ENCODE assay signal across 18 cellular contexts in the genomic region with DNA sequence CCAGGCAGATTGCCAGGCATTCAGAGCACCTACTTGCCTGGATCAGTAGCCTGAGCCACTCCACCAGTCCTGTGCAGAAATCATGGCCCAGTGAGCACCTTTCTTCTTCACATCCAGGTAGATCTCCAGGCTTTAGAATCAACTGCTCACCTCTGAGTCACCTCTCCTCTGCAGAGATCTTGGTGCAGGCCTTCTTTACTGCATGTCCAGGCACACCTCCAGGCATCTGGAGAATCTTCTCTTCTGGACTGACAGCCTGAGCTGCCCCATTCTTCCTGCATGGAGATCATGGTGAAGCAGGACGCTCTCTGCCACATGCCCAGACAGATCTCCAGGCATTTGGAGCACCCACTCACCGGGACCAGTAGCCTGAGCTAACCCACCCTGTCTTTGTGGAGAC.
DNase-seq lines count a peak whose midpoint lies in the region; ATAC-seq and TF ChIP-seq lines count a peak whose summit lies in the region.
"Had no signal": no experiment of that assay in that cellular context is flagged by ENCODE, and none has a peak within 500 bp of the region (broad histone marks: within the 10 kb centered on the region; RNA-seq: fewer than 3 reads in every experiment).

No MANE protein-coding gene starts in this region.

- H3K23ac ChIP-seq in mesenchymal stem cell (ENCODE audit: low read length in 2 of 2), result peak overlapping the region in 1 of 2 experiments; percentile 42
- no peak overlapping the region for H3K23ac ChIP-seq in H9 (ENCODE audit: insufficient read length, low read depth, low read length)

- H3K79me1 ChIP-seq in mesenchymal stem cell (replicated peaks; ENCODE audit: low read length, poor library complexity, severe bottlenecking), result no peaks in the 10 kb centered on the region
- H3K79me1 ChIP-seq in H9 (ENCODE audit: insufficient read depth, low read depth, low read length, poor library complexity, severe bottlenecking), result no peaks in the 10 kb centered on the region

- H3K4me2 ChIP-seq in mesenchymal stem cell (ENCODE audit: low read length, poor library complexity, severe bottlenecking), result no peak overlapping the region
- H3K4me2 ChIP-seq in H9 (ENCODE audit: insufficient read depth, insufficient read length, low read length), result no peak overlapping the region
- H3K4me2 ChIP-seq: BLaER1 had no signal

- DNase-seq in RWPE1 (ENCODE audit: low spot score), result peak; percentile 6
- DNase-seq in chondrocyte (ENCODE audit: low spot score), result peak; percentile 42
- DNase-seq in foreskin keratinocyte, result peak; percentile 83 to 93
- DNase-seq in mesenchymal stem cell, result no peak
- no peak for DNase-seq in H9
- no peak for DNase-seq in NCI-H1105 (lab: John Stamatoyannopoulos, UW)
- no peak for DNase-seq in OCI-M1 (lab: John Stamatoyannopoulos, UW)
- DNase-seq: 8988T; CD4-positive, alpha-beta memory T cell; DMS153; DMS79; GF-D8; GOT3; HCEC 1CT; IMR-90 had no signal

- TF ChIP-seq CTCF in RWPE1 (conservative IDR thresholded peaks at IDR 0.05; ENCODE audit: low read depth) (no peak), chondrocyte (IDR thresholded peaks at IDR 0.05) (no peak), foreskin keratinocyte (conservative IDR thresholded peaks at IDR 0.05) (no peak), H9 (conservative IDR thresholded peaks at IDR 0.05) (no peak)

- POLR2A ChIA-PET in RWPE1 (lab: Yijun Ruan, JAX; ENCODE audit: low non-redundant PET), result interaction anchor here (0.5 kb wide), 1 partner anchor 1073 kb away, joined by 3 read pairs; no protein-coding TSS in a partner anchor

- H2BK20ac ChIP-seq in H9 (ENCODE audit: low read depth, low read length, poor library complexity, severe bottlenecking), result no peak overlapping the region

- H3K4me1 ChIP-seq in foreskin keratinocyte (peaks cover 2% of the 10 kb centered on the region), mesenchymal stem cell (ENCODE audit: control insufficient read depth, insufficient read depth, low read depth, low read length) (peaks cover 2% of the 10 kb centered on the region), H9 (ENCODE audit: insufficient read depth, low read length) (no peaks in the 10 kb centered on the region)
- H3K4me1 ChIP-seq: BLaER1 had no signal

- H3K18ac ChIP-seq in mesenchymal stem cell (ENCODE audit: low read depth in 1 of 2, low read length in 2 of 2) (peak overlapping the region in 1 of 2 experiments; percentile 0), H9 (ENCODE audit: insufficient read length, low read depth, low read length) (no peak overlapping the region)

- no peaks in the 10 kb centered on the region for H3K23me2 ChIP-seq in H9 (ENCODE audit: insufficient read length, low read depth, low read length, poor library complexity, severe bottlenecking)

- WGBS in mesenchymal stem cell, result 97% methylated on average over 2 of the region's 2 CpGs
- no CpG with 5 or more reads among the region's 2 CpGs for WGBS in H9 (ENCODE audit: extremely low coverage, insufficient read length, low lambda C conversion rate)

- ATAC-seq in foreskin keratinocyte (peak; percentile 90), GM19035 (IDR thresholded peaks at IDR 0.05; ENCODE audit: unreplicated experiment) (no peak)

- CTCF ChIA-PET in RWPE1 (lab: Yijun Ruan, JAX), result no interaction called here

- peaks cover 26% of the 10 kb centered on the region for H3K9me3 ChIP-seq in mesenchymal stem cell (ENCODE audit: control insufficient read depth, low read length)
- peaks cover 10% of the 10 kb centered on the region for H3K9me3 ChIP-seq in H9 (ENCODE audit: control insufficient read depth, low read depth, low read length)

- H2BK5ac ChIP-seq in mesenchymal stem cell (ENCODE audit: low read depth, low read length, poor library complexity, severe bottlenecking) (no peak overlapping the region), H9 (ENCODE audit: insufficient read length, low read length) (no peak overlapping the region)

- H4K8ac ChIP-seq in mesenchymal stem cell (ENCODE audit: low read length), result peak overlapping the region; percentile 51
- no peak overlapping the region for H4K8ac ChIP-seq in H9 (replicated peaks; ENCODE audit: insufficient read length, low read depth, low read length)

- H2BK15ac ChIP-seq in mesenchymal stem cell (ENCODE audit: low read depth, poor library complexity, severe bottlenecking) (no peak overlapping the region), H9 (ENCODE audit: low read depth, low read length) (no peak overlapping the region)

- H4K20me1 ChIP-seq in H9 (ENCODE audit: control insufficient read depth, insufficient read depth, insufficient read length), result no peaks in the 10 kb centered on the region
- H4K20me1 ChIP-seq: BLaER1 had no signal

- H3K56ac ChIP-seq in H9 (ENCODE audit: insufficient read length, low read depth, low read length), result no peak overlapping the region

- H3K4ac ChIP-seq in mesenchymal stem cell (ENCODE audit: low read depth in 1 of 2, low read length in 2 of 2) (no peak overlapping the region), H9 (ENCODE audit: low read depth, low read length) (no peak overlapping the region)

- H3K27ac ChIP-seq in RWPE1 (no peak overlapping the region), foreskin keratinocyte (no peak overlapping the region), mesenchymal stem cell (ENCODE audit: low read length, poor library complexity, severe bottlenecking) (no peak overlapping the region), H9 (ENCODE audit: insufficient read length, low read depth, low read length) (no peak overlapping the region)
- H3K27ac ChIP-seq: BLaER1 had no signal

- H3K27me3 ChIP-seq in foreskin keratinocyte, result no peaks in the 10 kb centered on the region
- H3K27me3 ChIP-seq in mesenchymal stem cell (ENCODE audit: control insufficient read depth in 1 of 2, insufficient read depth in 1 of 2, low read length in 2 of 2), result no peaks in the 10 kb centered on the region
- H3K27me3 ChIP-seq in H9 (ENCODE audit: insufficient read depth, low read length), result no peaks in the 10 kb centered on the region
- H3K27me3 ChIP-seq: BLaER1 had no signal

- H4K91ac ChIP-seq in mesenchymal stem cell (ENCODE audit: low read length) (no peak overlapping the region), H9 (ENCODE audit: insufficient read length, low read depth, low read length) (no peak overlapping the region)

- no peak overlapping the region for H3K14ac ChIP-seq in mesenchymal stem cell (ENCODE audit: low read length in 2 of 2)
- no peak overlapping the region for H3K14ac ChIP-seq in H9 (ENCODE audit: insufficient read depth, low read length)

- H3K27me3 Mint-ChIP-seq in chondrocyte (ENCODE audit: low read depth) (no peaks in the 10 kb centered on the region), H9 (ENCODE audit: low read depth) (no peaks in the 10 kb centered on the region)
- H3K27me3 Mint-ChIP-seq: CD4-positive, alpha-beta memory T cell had no signal

- no peaks in the 10 kb centered on the region for H3K36me3 ChIP-seq in mesenchymal stem cell (ENCODE audit: control insufficient read depth in 1 of 2, insufficient read depth in 2 of 2, low read depth in 1 of 2, low read length in 2 of 2)
- H3K36me3 ChIP-seq: BLaER1 had no signal

- H3K36me3 Mint-ChIP-seq in chondrocyte (ENCODE audit: low read depth) (no peaks in the 10 kb centered on the region), H9 (ENCODE audit: insufficient read depth in 1 of 3, low read depth in 3 of 3) (peaks cover 7 to 45% (median 29%) of the 10 kb centered on the region in 3 experiments; a peak in 6 of 7 replicates)
- H3K36me3 Mint-ChIP-seq: CD14-positive monocyte; CD4-positive, alpha-beta memory T cell had no signal

- H2AK5ac ChIP-seq in mesenchymal stem cell (ENCODE audit: low read length, severe bottlenecking), result no peak overlapping the region
- H2AK5ac ChIP-seq in H9 (ENCODE audit: insufficient read length, low read length), result no peak overlapping the region

- no peak overlapping the region for H3K4me3 ChIP-seq in mesenchymal stem cell (ENCODE audit: insufficient read depth in 1 of 2, low read depth in 1 of 2, low read length in 2 of 2)
- H3K4me3 ChIP-seq: BLaER1 had no signal

- H2BK12ac ChIP-seq in mesenchymal stem cell (ENCODE audit: low read length in 2 of 2) (no peak overlapping the region), H9 (ENCODE audit: insufficient read length, low read depth, low read length) (no peak overlapping the region)

- H3K9me3 Mint-ChIP-seq in chondrocyte (ENCODE audit: low read depth) (peaks cover 40% of the 10 kb centered on the region), H9 (peaks cover 34 to 43% of the 10 kb centered on the region in 2 experiments)

- H3K27ac Mint-ChIP-seq in chondrocyte (ENCODE audit: unreplicated experiment) (no peak overlapping the region), H9 (no peak overlapping the region)
- H3K27ac Mint-ChIP-seq: CD14-positive monocyte; CD4-positive, alpha-beta memory T cell had no signal

- H2AFZ ChIP-seq in mesenchymal stem cell (ENCODE audit: low read depth, low read length), result no peak overlapping the region
- no peak overlapping the region for H2AFZ ChIP-seq in H9 (ENCODE audit: low read length)

- H3T11ph ChIP-seq in H9 (ENCODE audit: low read length), result no peak overlapping the region

- H3K79me2 ChIP-seq in H9 (ENCODE audit: insufficient read depth, low read length), result no peaks in the 10 kb centered on the region

- no peak overlapping the region for H3K4me3 Mint-ChIP-seq in chondrocyte (ENCODE audit: unreplicated experiment)
- no peak overlapping the region for H3K4me3 Mint-ChIP-seq in H9
- H3K4me3 Mint-ChIP-seq: CD14-positive monocyte; CD4-positive, alpha-beta memory T cell had no signal

- H3K9ac ChIP-seq in mesenchymal stem cell (ENCODE audit: low read length) (no peak overlapping the region), H9 (ENCODE audit: extremely low read depth, insufficient read length, low read length) (no peak overlapping the region)
- H3K9ac ChIP-seq: BLaER1 had no signal

- H2BK120ac ChIP-seq in mesenchymal stem cell (ENCODE audit: low read depth, low read length) (no peak overlapping the region), H9 (ENCODE audit: low read depth, low read length, poor library complexity, severe bottlenecking) (no peak overlapping the region)

- H3K4me1 Mint-ChIP-seq in chondrocyte (ENCODE audit: low read depth), result peaks cover 8% of the 10 kb centered on the region
- H3K4me1 Mint-ChIP-seq in H9, result peaks cover 4 to 11% of the 10 kb centered on the region in 2 experiments; a peak in 3 of 4 replicates
- H3K4me1 Mint-ChIP-seq: CD14-positive monocyte; CD4-positive, alpha-beta memory T cell had no signal

- H4K5ac ChIP-seq in H9 (ENCODE audit: insufficient read length, low read depth, low read length), result no peak overlapping the region

Comparison
In these comparisons a context has a peak if more than half of its experiments do, and no peak if none do; other contexts are left out.
1. DNase-seq: peak in RWPE1 (single experiment), chondrocyte (single experiment) and foreskin keratinocyte (2 of 2); none in mesenchymal stem cell (single experiment), H9 (single experiment), NCI-H1105 (single experiment) and OCI-M1 (single experiment).